11 cellular contexts compared by ENCODE assay signal in genomic region chr15:93089855-93090305, GRCh38. TPM values are rescaled to one million over a fixed set of nuclear protein-coding genes. Genes with fewer than 3 reads are reported as not detected.
DNase-seq lines count a peak whose midpoint lies in the region; ATAC-seq and TF ChIP-seq lines count a peak whose summit lies in the region.
"Had no signal": no experiment of that assay in that cellular context is flagged by ENCODE, and none has a peak within 500 bp of the region (broad histone marks: within the 10 kb centered on the region; RNA-seq: fewer than 3 reads in every experiment).

No MANE protein-coding gene starts in this region.

- peaks cover 1% of the 10 kb centered on the region for H3K36me3 Mint-ChIP-seq in brain

- intact Hi-C loops in posterior cingulate gyrus (cut with DNase I) = loop anchor here (2.0 to 10.0 kb wide), 2 partner anchors 885 to 1031 kb away; no protein-coding TSS in a partner anchor

- no peaks in the 10 kb centered on the region for H3K9me3 ChIP-seq in smooth muscle cell (replicated peaks; ENCODE audit: low read depth)

- no peaks in the 10 kb centered on the region for H3K4me1 ChIP-seq in smooth muscle cell (ENCODE audit: low read depth)

- H3K27ac ChIP-seq in layer of hippocampus (ENCODE audit: low read depth, low read length) (peak overlapping the region; percentile 30), smooth muscle cell (ENCODE audit: low read depth) (no peak overlapping the region)
- H3K27ac ChIP-seq: 22Rv1 had no signal

- peak overlapping the region; percentile 25 to 97 (median 76) for H3K27ac Mint-ChIP-seq in brain

- peak overlapping the region; percentile 15 for H3K4me3 ChIP-seq in smooth muscle cell

- H3K27me3 ChIP-seq in layer of hippocampus (ENCODE audit: control insufficient read depth, insufficient read depth, low read length) = no peaks in the 10 kb centered on the region
- H3K27me3 ChIP-seq in smooth muscle cell (ENCODE audit: low read depth) = peaks cover 95% of the 10 kb centered on the region

- H3K4me3 Mint-ChIP-seq in brain = peak overlapping the region; percentile 91 to 95 (median 93)

- peaks cover 8% of the 10 kb centered on the region for H3K27me3 Mint-ChIP-seq in brain

- no peak overlapping the region for H2AFZ ChIP-seq in smooth muscle cell (ENCODE audit: low read depth)

- H4K20me1 ChIP-seq in smooth muscle cell (ENCODE audit: low read depth) = no peaks in the 10 kb centered on the region

- no peaks in the 10 kb centered on the region for H3K36me3 ChIP-seq in smooth muscle cell (ENCODE audit: low read depth)

- WGBS in smooth muscle cell (ENCODE audit: low lambda C conversion rate) = 16% methylated on average over 20 of the region's 20 CpGs

- peaks cover 0 to 3% (median 0%) of the 10 kb centered on the region in 5 experiments for H3K9me3 Mint-ChIP-seq in brain

- no peak overlapping the region for H3K9ac ChIP-seq in smooth muscle cell (ENCODE audit: low read depth)

- peak overlapping the region; percentile 78 for H3K4me2 ChIP-seq in smooth muscle cell

- H3K79me2 ChIP-seq in smooth muscle cell (ENCODE audit: low read depth) = no peaks in the 10 kb centered on the region

- TF ChIP-seq CTCF in brain (conservative IDR thresholded peaks at IDR 0.05) (no peak), smooth muscle cell (IDR thresholded peaks at IDR 0.05; ENCODE audit: borderline replicate concordance, insufficient read depth, poor library complexity, severe bottlenecking) (no peak)

- peak; percentile 17 for DNase-seq in DMS53 (lab: John Stamatoyannopoulos, UW)
- no peak for DNase-seq in DMS53 treated with DMSO at 0.1 percent for 48 hours (lab: John Stamatoyannopoulos, UW; ENCODE audit: unreplicated experiment)
- DNase-seq in smooth muscle cell (lab: John Stamatoyannopoulos, UW; ENCODE audit: unreplicated experiment) = no peak
- no peak for DNase-seq in posterior cingulate gyrus
- no peak for DNase-seq in HCEC 1CT
- DNase-seq: activated naive CD4-positive, alpha-beta T cell; GDM1 had no signal

- H3K4me1 Mint-ChIP-seq in brain = peaks cover 45% of the 10 kb centered on the region

- H3F3A ChIP-seq in smooth muscle cell (ENCODE audit: low read depth) = no peaks in the 10 kb centered on the region

- ATAC-seq in HG03139 (IDR thresholded peaks at IDR 0.05; ENCODE audit: unreplicated experiment) = no peak

RNA-seq across cellular contexts. Expression of gene RGMA, which starts 0.9 kb away (rescaled TPM):
- polyA plus RNA-seq in brain (ENCODE audit: insufficient read depth, low read depth, low replicate concordance) (57.8 TPM), smooth muscle cell (0.35 and 0.72 TPM in 2 replicates)
- 0.04 TPM in 1 of 2 replicates, not detected in the other for total RNA-seq in smooth muscle cell

Comparison
In these comparisons a context has a peak if more than half of its experiments do, and no peak if none do; other contexts are left out.
1. RNA of gene RGMA, which starts 0.9 kb away (polyA plus RNA-seq): 57.8 TPM in brain (single experiment); 0.35 to 0.72 TPM in smooth muscle cell; every median in the first group is over 10 times any median in the second.